In the genomic region with DNA sequence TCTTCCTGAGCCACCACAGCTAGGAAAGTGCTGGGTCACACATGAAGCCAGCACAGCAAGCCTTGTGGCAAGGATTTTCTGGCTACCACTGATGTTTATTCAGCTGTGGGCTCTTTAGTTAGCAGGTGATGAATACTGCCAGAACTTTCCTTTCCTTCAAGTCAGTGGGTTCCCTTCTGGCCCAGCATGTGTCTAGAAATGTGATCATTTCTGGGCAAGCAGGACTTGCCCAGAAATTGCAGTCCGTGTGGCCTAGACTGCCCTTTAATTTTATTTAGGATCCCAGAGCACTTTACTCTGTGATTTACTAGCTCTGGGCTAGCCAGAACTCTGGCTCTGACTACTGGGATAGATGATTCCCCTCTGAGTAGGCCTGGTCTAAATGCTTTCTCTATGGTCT, we compare ENCODE assay signal across 30 cellular contexts.
DNase-seq lines count a peak whose midpoint lies in the region; ATAC-seq, FAIRE-seq and TF ChIP-seq lines count a peak whose summit lies in the region.
"Had no signal": no experiment of that assay in that cellular context is flagged by ENCODE, and none has a peak within 500 bp of the region (broad histone marks: within the 10 kb centered on the region; RNA-seq: fewer than 3 reads in every experiment).

No MANE protein-coding gene starts in this region.

- H3K27ac ChIP-seq in fibroblast of lung (ENCODE audit: insufficient read depth, low read length) (no peak overlapping the region), pancreas (peak overlapping the region in 2 of 4 donors; percentile 21 to 26)
- H3K27ac ChIP-seq: HL-60, left lung, prostate gland, skin epidermis, thoracic aorta, WERI-Rb-1 had no signal

- H4K20me1 ChIP-seq in fibroblast of lung (ENCODE audit: control insufficient read depth, extremely low read depth, insufficient read depth, low read length), result no peaks in the 10 kb centered on the region

- no peak overlapping the region for H3K9ac ChIP-seq in fibroblast of lung (ENCODE audit: insufficient read depth, low read length)
- H3K9ac ChIP-seq: SK-N-SH had no signal

- no peaks in the 10 kb centered on the region for H3K4me1 ChIP-seq in fibroblast of lung (ENCODE audit: control insufficient read depth, extremely low read depth, insufficient read depth, low read length)
- H3K4me1 ChIP-seq in pancreas, result no peaks in the 10 kb centered on the region
- H3K4me1 ChIP-seq: left lung, prostate gland had no signal

- POLR2A ChIA-PET in WTC11 (lab: Charles Lee), result no interaction called here

- no peaks in the 10 kb centered on the region for H3K27me3 ChIP-seq in fibroblast of lung (ENCODE audit: control insufficient read depth, insufficient read depth, low read length)
- H3K27me3 ChIP-seq in pancreas, result no peaks in the 10 kb centered on the region
- H3K27me3 ChIP-seq: left lung had no signal

- no peaks in the 10 kb centered on the region for H3K27me3 Mint-ChIP-seq in WTC11 (ENCODE audit: low read depth)
- H3K27me3 Mint-ChIP-seq: CD8-positive, alpha-beta memory T cell; stimulated activated naive B cell treated with anti-CD40 and anti-IgM and Interleukin-4, amounts not matched to agents 10 μg/mL and 1 μg/mL and 100 μg/mL, for 72 hours had no signal

- 0 out of 2 replicates have a peak, but pooled peaks cover 3% of the 10 kb centered on the region for H3K9me3 Mint-ChIP-seq in WTC11

- in situ Hi-C loops in ACHN (cut with HindIII; ENCODE audit: low pct_ligation_motif_present, low pct_unique_long_range_greater_than_20kb, low sequenced_read_pairs), result no loop called here

- no peaks in the 10 kb centered on the region for H3K4me1 Mint-ChIP-seq in WTC11
- H3K4me1 Mint-ChIP-seq: CD8-positive, alpha-beta memory T cell; nephron; stimulated activated naive B cell treated with anti-CD40 and anti-IgM and Interleukin-4, amounts not matched to agents 10 μg/mL and 1 μg/mL and 100 μg/mL, for 72 hours had no signal

- no peak for TF ChIP-seq CTCF in WTC11 (IDR thresholded peaks at IDR 0.05)
- TF ChIP-seq CTCF in fibroblast of lung (conservative IDR thresholded peaks at IDR 0.05 in 1 of 2, IDR thresholded peaks at IDR 0.05 in 1 of 2; ENCODE audit: low read depth in 1 of 2, low read length in 2 of 2), result no peak
- no peak for TF ChIP-seq CTCF in pancreas (IDR thresholded peaks at IDR 0.05)

- no peak overlapping the region for H2AFZ ChIP-seq in fibroblast of lung (ENCODE audit: low read length)

- ATAC-seq in WTC11 (no peak; the same call in none of the 2 replicates), pancreas (peak; percentile 91 to 98 (median 95)), GM21529 (IDR thresholded peaks at IDR 0.05; ENCODE audit: unreplicated experiment) (no peak), HG02571 (IDR thresholded peaks at IDR 0.05; ENCODE audit: unreplicated experiment) (no peak)
- ATAC-seq: HepG2; left lung; stimulated activated naive B cell treated with anti-CD40 and anti-IgM and Interleukin-4, amounts not matched to agents 10 μg/mL and 1 μg/mL and 100 μg/mL, for 72 hours had no signal

- H3K4me2 ChIP-seq in fibroblast of lung (ENCODE audit: extremely low read depth, insufficient read depth, low read length), result no peak overlapping the region
- H3K4me2 ChIP-seq: SK-N-SH had no signal

- H3K27ac Mint-ChIP-seq in WTC11, result peak overlapping the region; percentile 21; the same call in 1 of the 2 replicates
- H3K27ac Mint-ChIP-seq: CD8-positive, alpha-beta memory T cell; nephron; stimulated activated naive B cell treated with anti-CD40 and anti-IgM and Interleukin-4, amounts not matched to agents 10 μg/mL and 1 μg/mL and 100 μg/mL, for 72 hours had no signal

- peak; percentile 64 for DNase-seq in EH (ENCODE audit: low read depth)
- no peak for DNase-seq in WTC11 (ENCODE audit: low spot score)
- peak; percentile 9 to 92 for DNase-seq in fibroblast of lung (ENCODE audit: low read depth in 2 of 2)
- DNase-seq in pancreas, result peak in 4 of 6 donors; percentile 25 to 58 (median 51)
- DNase-seq in DMS79 treated with DMSO at 0.1 percent for 48 hours (lab: John Stamatoyannopoulos, UW), result no peak
- DNase-seq in ACHN, result no peak
- DNase-seq: activated CD4-positive, alpha-beta T cell treated with anti-CD3 and anti-CD28 coated beads, Interleukin-2, amount 50 U/mL, for 1 hour; activated CD8-positive, alpha-beta memory T cell treated with anti-CD3 and anti-CD28 coated beads, Interleukin-2, amount 50 U/mL, for 4 hours; CD8-positive, alpha-beta memory T cell; dermis blood vessel endothelial cell; DMS153; foreskin melanocyte; left lung; NCI-H1092 treated with DMSO at 0.1 percent for 48 hours; NCI-H510A; RPMI8226; SK-N-SH; stimulated activated naive B cell treated with anti-CD40 and anti-IgM and Interleukin-4, amounts not matched to agents 10 μg/mL and 1 μg/mL and 100 μg/mL, for 72 hours; T-helper 2 cell; WERI-Rb-1 had no signal

- H3K4me3 Mint-ChIP-seq in WTC11, result no peak overlapping the region
- H3K4me3 Mint-ChIP-seq: CD8-positive, alpha-beta memory T cell; nephron; stimulated activated naive B cell treated with anti-CD40 and anti-IgM and Interleukin-4, amounts not matched to agents 10 μg/mL and 1 μg/mL and 100 μg/mL, for 72 hours had no signal

- WGBS in pancreas, 2 donors, result 32 to 37% methylated on average over 1 of the region's 1 CpG

- intact Hi-C loops in pancreas (cut with DNase I), result no loop called here

- CTCF ChIA-PET in WTC11 (lab: Charles Lee), result no interaction called here

- H3K79me2 ChIP-seq in fibroblast of lung (ENCODE audit: control insufficient read depth, insufficient read depth, low read length), result no peaks in the 10 kb centered on the region

- H3K4me3 ChIP-seq in fibroblast of lung (replicated peaks in 1 of 4; ENCODE audit: control extremely low read depth in 1 of 4, insufficient read depth in 1 of 4, low read depth in 3 of 4, low read length in 4 of 4) (no peak overlapping the region), pancreas (no peak overlapping the region)
- H3K4me3 ChIP-seq: left lung, prostate gland, skin epidermis, thoracic aorta had no signal

- FAIRE-seq in pancreas (lab: Jason Lieb, UNC), result no peak
- FAIRE-seq: GM12892, H1, HepG2 had no signal

- H3K36me3 Mint-ChIP-seq in WTC11, result no peaks in the 10 kb centered on the region
- H3K36me3 Mint-ChIP-seq: CD8-positive, alpha-beta memory T cell; stimulated activated naive B cell treated with anti-CD40 and anti-IgM and Interleukin-4, amounts not matched to agents 10 μg/mL and 1 μg/mL and 100 μg/mL, for 72 hours had no signal

- H3K9me3 ChIP-seq in fibroblast of lung (ENCODE audit: control insufficient read depth, insufficient read depth, low read depth, low read length) (no peaks in the 10 kb centered on the region), pancreas (peaks cover 0 to 3% (median 0%) of the 10 kb centered on the region in 4 donors)
- H3K9me3 ChIP-seq: prostate gland, SK-N-SH, thoracic aorta had no signal

- H3K36me3 ChIP-seq in fibroblast of lung (ENCODE audit: control insufficient read depth, insufficient read depth, low read length), result no peaks in the 10 kb centered on the region
- no peaks in the 10 kb centered on the region for H3K36me3 ChIP-seq in pancreas
- H3K36me3 ChIP-seq: left lung, prostate gland, thoracic aorta, WERI-Rb-1 had no signal

TF ChIP-seq in WTC11, 78 proteins besides CTCF, POLR2A, EP300 and RAD21 (continues in another document):
- TF ChIP-seq, protein P1, sequence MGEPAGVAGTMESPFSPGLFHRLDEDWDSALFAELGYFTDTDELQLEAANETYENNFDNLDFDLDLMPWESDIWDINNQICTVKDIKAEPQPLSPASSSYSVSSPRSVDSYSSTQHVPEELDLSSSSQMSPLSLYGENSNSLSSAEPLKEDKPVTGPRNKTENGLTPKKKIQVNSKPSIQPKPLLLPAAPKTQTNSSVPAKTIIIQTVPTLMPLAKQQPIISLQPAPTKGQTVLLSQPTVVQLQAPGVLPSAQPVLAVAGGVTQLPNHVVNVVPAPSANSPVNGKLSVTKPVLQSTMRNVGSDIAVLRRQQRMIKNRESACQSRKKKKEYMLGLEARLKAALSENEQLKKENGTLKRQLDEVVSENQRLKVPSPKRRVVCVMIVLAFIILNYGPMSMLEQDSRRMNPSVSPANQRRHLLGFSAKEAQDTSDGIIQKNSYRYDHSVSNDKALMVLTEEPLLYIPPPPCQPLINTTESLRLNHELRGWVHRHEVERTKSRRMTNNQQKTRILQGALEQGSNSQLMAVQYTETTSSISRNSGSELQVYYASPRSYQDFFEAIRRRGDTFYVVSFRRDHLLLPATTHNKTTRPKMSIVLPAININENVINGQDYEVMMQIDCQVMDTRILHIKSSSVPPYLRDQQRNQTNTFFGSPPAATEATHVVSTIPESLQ (CRISPR knock-in tag; IDR thresholded peaks at IDR 0.05), result no peak
- TF ChIP-seq ESRRA (CRISPR knock-in tag; IDR thresholded peaks at IDR 0.05; ENCODE audit: borderline replicate concordance), result no peak
- TF ChIP-seq GABPB1 (CRISPR knock-in tag; IDR thresholded peaks at IDR 0.05), result no peak
- TF ChIP-seq NFYB (CRISPR knock-in tag; conservative IDR thresholded peaks at IDR 0.05; ENCODE audit: low read depth), result no peak
- TF ChIP-seq, protein P2, sequence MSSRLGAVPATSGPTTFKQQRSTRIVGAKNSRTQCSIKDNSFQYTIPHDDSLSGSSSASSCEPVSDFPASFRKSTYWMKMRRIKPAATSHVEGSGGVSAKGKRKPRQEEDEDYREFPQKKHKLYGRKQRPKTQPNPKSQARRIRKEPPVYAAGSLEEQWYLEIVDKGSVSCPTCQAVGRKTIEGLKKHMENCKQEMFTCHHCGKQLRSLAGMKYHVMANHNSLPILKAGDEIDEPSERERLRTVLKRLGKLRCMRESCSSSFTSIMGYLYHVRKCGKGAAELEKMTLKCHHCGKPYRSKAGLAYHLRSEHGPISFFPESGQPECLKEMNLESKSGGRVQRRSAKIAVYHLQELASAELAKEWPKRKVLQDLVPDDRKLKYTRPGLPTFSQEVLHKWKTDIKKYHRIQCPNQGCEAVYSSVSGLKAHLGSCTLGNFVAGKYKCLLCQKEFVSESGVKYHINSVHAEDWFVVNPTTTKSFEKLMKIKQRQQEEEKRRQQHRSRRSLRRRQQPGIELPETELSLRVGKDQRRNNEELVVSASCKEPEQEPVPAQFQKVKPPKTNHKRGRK (CRISPR knock-in tag; IDR thresholded peaks at IDR 0.05; ENCODE audit: borderline replicate concordance), result no peak
- TF ChIP-seq, protein P3, sequence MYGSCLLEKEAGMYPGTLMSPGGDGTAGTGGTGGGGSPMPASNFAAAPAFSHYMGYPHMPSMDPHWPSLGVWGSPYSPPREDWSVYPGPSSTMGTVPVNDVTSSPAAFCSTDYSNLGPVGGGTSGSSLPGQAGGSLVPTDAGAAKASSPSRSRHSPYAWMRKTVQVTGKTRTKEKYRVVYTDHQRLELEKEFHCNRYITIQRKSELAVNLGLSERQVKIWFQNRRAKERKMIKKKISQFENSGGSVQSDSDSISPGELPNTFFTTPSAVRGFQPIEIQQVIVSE (CRISPR knock-in tag; IDR thresholded peaks at IDR 0.05; ENCODE audit: borderline replicate concordance), result no peak
- TF ChIP-seq EMX1 (CRISPR knock-in tag; IDR thresholded peaks at IDR 0.05), result no peak
- TF ChIP-seq ZNF138 (CRISPR knock-in tag; conservative IDR thresholded peaks at IDR 0.05), result no peak
- TF ChIP-seq SMAD3 (CRISPR knock-in tag; IDR thresholded peaks at IDR 0.05; ENCODE audit: borderline replicate concordance), result no peak
- no peak for TF ChIP-seq SP1 (CRISPR knock-in tag; conservative IDR thresholded peaks at IDR 0.05)
- no peak for TF ChIP-seq CBFB (CRISPR knock-in tag; IDR thresholded peaks at IDR 0.05; ENCODE audit: low read depth)
- TF ChIP-seq MYBL2 (CRISPR knock-in tag; IDR thresholded peaks at IDR 0.05), result no peak

Comparison
In these comparisons a context has a peak if more than half of its experiments do, and no peak if none do; other contexts are left out.
1. DNase-seq: peak in EH (single experiment), fibroblast of lung (2 of 2) and pancreas (4 of 6); none in WTC11 (single experiment), DMS79 treated with DMSO at 0.1 percent for 48 hours (single experiment) and ACHN (single experiment).
2. ATAC-seq: peak in pancreas (4 of 4); none in WTC11 (single experiment), GM21529 (single experiment) and HG02571 (single experiment).